In genomic region chr3:14274537-14274936, GRCh38 we compare ENCODE assay signal across 27 cellular contexts.
DNase-seq lines count a peak whose midpoint lies in the region; ATAC-seq, FAIRE-seq and TF ChIP-seq lines count a peak whose summit lies in the region.
"Had no signal": no experiment of that assay in that cellular context is flagged by ENCODE, and none has a peak within 500 bp of the region (broad histone marks: within the 10 kb centered on the region; RNA-seq: fewer than 3 reads in every experiment).

No MANE protein-coding gene starts in this region.

- no peak for TF ChIP-seq CTCF in A673 (conservative IDR thresholded peaks at IDR 0.05; ENCODE audit: low read depth, low read length)
- TF ChIP-seq CTCF in GM23338 (conservative IDR thresholded peaks at IDR 0.05; ENCODE audit: low read depth in 2 of 2), result no peak
- no peak for TF ChIP-seq CTCF in pancreas (IDR thresholded peaks at IDR 0.05)

- no peaks in the 10 kb centered on the region for H4K20me1 ChIP-seq in GM23338 (replicated peaks; ENCODE audit: insufficient read depth)
- H4K20me1 ChIP-seq: BLaER1 had no signal

- intact Hi-C loops in A673 (cut with micrococcal nuclease; ENCODE audit: unreplicated experiment) (no loop called here), pancreas (cut with DNase I) (loop anchor here in 1 of 3 donors (10.0 kb wide), 1 partner anchor 210 kb away; no protein-coding TSS in a partner anchor)

- CTCF ChIA-PET in A673 (lab: Charles Lee), result no interaction called here

- no peaks in the 10 kb centered on the region; the same call in 2 of the 3 replicates for H3K9me3 Mint-ChIP-seq in GM23338
- H3K9me3 Mint-ChIP-seq: activated CD4-positive, alpha-beta memory T cell treated with anti-CD3 and anti-CD28 coated beads, Interleukin-2, amount 10 ng/mL, durations not matched to agents 7 days and 5 days; HFFc6; naive B cell had no signal

- peaks cover 22% of the 10 kb centered on the region for H3K27me3 Mint-ChIP-seq in GM23338 (ENCODE audit: insufficient read depth, low read depth, poor library complexity)

- DNase-seq in A673 (ENCODE audit: low spot score), result peak; percentile 25
- DNase-seq in GM23338 (ENCODE audit: low spot score), result peak; percentile 38
- DNase-seq in RPMI8226, result peak; percentile 17
- peak; percentile 39 for DNase-seq in left kidney (ENCODE audit: low read depth, low spot score)
- DNase-seq in kidney glomerular epithelial cell (lab: John Stamatoyannopoulos, UW), result no peak
- no peak for DNase-seq in pancreas
- DNase-seq in NCI-H446 (lab: John Stamatoyannopoulos, UW), result no peak
- DNase-seq: activated CD4-positive, alpha-beta memory T cell treated with anti-CD3 and anti-CD28 coated beads, Interleukin-2, amount 10 ng/mL, durations not matched to agents 7 days and 5 days; activated CD8-positive, alpha-beta memory T cell treated with anti-CD3 and anti-CD28 coated beads, Interleukin-2, amount 50 U/mL, for 4 hours; activated naive CD4-positive, alpha-beta T cell treated with Interleukin-2 at 50 U/mL for 16 hours; cortex of kidney; DMS79; HFFc6; Kasumi-1; midbrain; naive B cell; NCI-H510A treated with DMSO at 0.1 percent for 48 hours; nucleus accumbens; psoas muscle; SHP77 treated with DMSO at 0.1 percent for 48 hours; stimulated activated CD4-positive, alpha-beta T cell treated with anti-CD3 and anti-CD28 coated beads, Interleukin-4, amount 100 ng/mL, for 4 hours; transverse colon had no signal

- BruUV-seq in A673 (replicated peaks; lab: Mats Ljungman, UMichigan), result no TSS peak

- H3K27ac ChIP-seq in A673 (ENCODE audit: low read depth, low read length, poor library complexity, severe bottlenecking) (no peak overlapping the region), GM23338 (ENCODE audit: low read depth) (peak overlapping the region; percentile 99), pancreas (no peak overlapping the region)
- H3K27ac ChIP-seq: BLaER1, Peyer's patch, psoas muscle, transverse colon had no signal

- H3K4me3 ChIP-seq in A673 (ENCODE audit: low read depth, low read length, poor library complexity, severe bottlenecking) (no peak overlapping the region), GM23338 (no peak overlapping the region), pancreas (no peak overlapping the region)
- H3K4me3 ChIP-seq: BLaER1, Peyer's patch, psoas muscle, transverse colon had no signal

- no peaks in the 10 kb centered on the region for H3K79me2 ChIP-seq in GM23338 (replicated peaks; ENCODE audit: insufficient read depth)

- FAIRE-seq in pancreas (lab: Jason Lieb, UNC), result no peak
- FAIRE-seq: G401.6, keratinocyte had no signal

- 0 out of 2 replicates have a peak overlapping the region, but pooled peaks have one; percentile 55 for H3K4me2 ChIP-seq in GM23338
- H3K4me2 ChIP-seq: BLaER1 had no signal

- no peaks in the 10 kb centered on the region for H3K36me3 ChIP-seq in A673 (ENCODE audit: insufficient read depth, low read length, poor library complexity, severe bottlenecking)
- H3K36me3 ChIP-seq in GM23338 (ENCODE audit: insufficient read depth), result no peaks in the 10 kb centered on the region
- no peaks in the 10 kb centered on the region for H3K36me3 ChIP-seq in pancreas
- H3K36me3 ChIP-seq: BLaER1, Peyer's patch, transverse colon had no signal

- H3K27ac Mint-ChIP-seq in GM23338, result no peak overlapping the region
- H3K27ac Mint-ChIP-seq: activated CD4-positive, alpha-beta memory T cell treated with anti-CD3 and anti-CD28 coated beads, Interleukin-2, amount 10 ng/mL, durations not matched to agents 7 days and 5 days; HFFc6; naive B cell had no signal

- H3K4me1 Mint-ChIP-seq in GM23338, result peaks cover 49% of the 10 kb centered on the region
- H3K4me1 Mint-ChIP-seq: activated CD4-positive, alpha-beta memory T cell treated with anti-CD3 and anti-CD28 coated beads, Interleukin-2, amount 10 ng/mL, durations not matched to agents 7 days and 5 days; naive B cell had no signal

- ATAC-seq in GM23338 (no peak), HG03354 (IDR thresholded peaks at IDR 0.05; ENCODE audit: poor library complexity, severe bottlenecking, unreplicated experiment) (no peak), pancreas (no peak)
- ATAC-seq: psoas muscle had no signal

- POLR2A ChIA-PET in A673 (lab: Charles Lee; ENCODE audit: low non-redundant PET), result no interaction called here

- 74 to 79% methylated on average over 6 of the region's 6 CpGs for whole genome bisulfite sequencing in pancreas, 2 donors

- no peak overlapping the region for H2AFZ ChIP-seq in GM23338

- H3K9me3 ChIP-seq in A673 (ENCODE audit: low read depth, low read length, poor library complexity, severe bottlenecking), result no peaks in the 10 kb centered on the region
- no peaks in the 10 kb centered on the region for H3K9me3 ChIP-seq in pancreas
- H3K9me3 ChIP-seq: BLaER1, Peyer's patch, psoas muscle, transverse colon had no signal

- no peaks in the 10 kb centered on the region for H3K27me3 ChIP-seq in A673 (replicated peaks; ENCODE audit: insufficient read depth, low read depth, low read length, poor library complexity)
- H3K27me3 ChIP-seq in GM23338 (ENCODE audit: insufficient read depth), result no peaks in the 10 kb centered on the region
- no peaks in the 10 kb centered on the region for H3K27me3 ChIP-seq in pancreas
- H3K27me3 ChIP-seq: BLaER1, Peyer's patch had no signal

- no peaks in the 10 kb centered on the region for H3K36me3 Mint-ChIP-seq in GM23338 (ENCODE audit: low read depth)
- H3K36me3 Mint-ChIP-seq: naive B cell had no signal

- H3K4me1 ChIP-seq in A673 (ENCODE audit: insufficient read depth, low read length, poor library complexity, severe bottlenecking) (peaks cover 7% of the 10 kb centered on the region), GM23338 (ENCODE audit: insufficient read depth) (peaks cover 37% of the 10 kb centered on the region), pancreas (no peaks in the 10 kb centered on the region)
- H3K4me1 ChIP-seq: BLaER1, Peyer's patch, psoas muscle, transverse colon had no signal

- H3F3A ChIP-seq in GM23338 (replicated peaks; ENCODE audit: low read depth), result peaks cover 25% of the 10 kb centered on the region

- H3K9me2 ChIP-seq in GM23338 (ENCODE audit: insufficient read depth), result no peaks in the 10 kb centered on the region

- H3K4me3 Mint-ChIP-seq in GM23338, result no peak overlapping the region
- H3K4me3 Mint-ChIP-seq: activated CD4-positive, alpha-beta memory T cell treated with anti-CD3 and anti-CD28 coated beads, Interleukin-2, amount 10 ng/mL, durations not matched to agents 7 days and 5 days; HFFc6 had no signal

TF ChIP-seq in GM23338, 12 proteins besides CTCF, POLR2A, EP300 and RAD21:
- TF ChIP-seq POLR2AphosphoS5 (IDR thresholded peaks at IDR 0.05; ENCODE audit: low read depth) (no peak), CREB1 (CRISPR knock-in tag; IDR thresholded peaks at IDR 0.05; ENCODE audit: low read depth) (no peak), ZNF331 (CRISPR knock-in tag; IDR thresholded peaks at IDR 0.05; ENCODE audit: low read depth) (no peak), ETS1 (IDR thresholded peaks at IDR 0.05) (no peak)

Comparison
In these comparisons a context has a peak if more than half of its experiments do, and no peak if none do; other contexts are left out.
1. DNase-seq: peak in A673 (single experiment), GM23338 (single experiment), RPMI8226 (single experiment) and left kidney (single experiment); none in kidney glomerular epithelial cell (single experiment), pancreas (0 of 6) and NCI-H446 (0 of 2).